Comparison of ENCODE assay signal across 23 cellular contexts in genomic region chr5:77832166-77832770, GRCh38. TPM values are rescaled to one million over a fixed set of nuclear protein-coding genes. Genes with fewer than 3 reads are reported as not detected.
DNase-seq lines count a peak whose midpoint lies in the region; ATAC-seq, FAIRE-seq and TF ChIP-seq lines count a peak whose summit lies in the region.
"Had no signal": no experiment of that assay in that cellular context is flagged by ENCODE, and none has a peak within 500 bp of the region (broad histone marks: within the 10 kb centered on the region; RNA-seq: fewer than 3 reads in every experiment).

No MANE protein-coding gene starts in this region.

- no peak overlapping the region for H4K5ac ChIP-seq in IMR-90 (ENCODE audit: low read depth, low read length)

- no CpG with 5 or more reads among the region's 5 CpGs for WGBS in IMR-90 (ENCODE audit: extremely low coverage in 2 of 2, insufficient read length in 1 of 2), 2 experiments
- WGBS in mesenchymal stem cell, result 62% methylated on average over 4 of the region's 5 CpGs
- WGBS in gastroesophageal sphincter (ENCODE audit: low coverage in 1 of 2), 2 donors, result 86 to 97% methylated on average over 3 to 4 of the region's 5 CpGs

- H2BK5ac ChIP-seq in IMR-90 (ENCODE audit: low read depth, low read length, poor library complexity, severe bottlenecking) (no peak overlapping the region), mesenchymal stem cell (ENCODE audit: low read depth, low read length, poor library complexity, severe bottlenecking) (no peak overlapping the region)

- H3K9ac ChIP-seq in BLaER1 (no peak overlapping the region), IMR-90 (ENCODE audit: low read depth, low read length) (no peak overlapping the region), mesenchymal stem cell (ENCODE audit: low read length) (no peak overlapping the region)

- no peak overlapping the region for H2AK5ac ChIP-seq in IMR-90 (ENCODE audit: low read depth, low read length)
- H2AK5ac ChIP-seq in mesenchymal stem cell (ENCODE audit: low read length, severe bottlenecking), result no peak overlapping the region

- POLR2A ChIA-PET in IMR-90 (lab: Charles Lee; ENCODE audit: unreplicated experiment), result no interaction called here

- H3K4me1 ChIP-seq in BLaER1 (peaks cover 9% of the 10 kb centered on the region; the same call in 1 of the 2 replicates), IMR-90 (ENCODE audit: control insufficient read depth, insufficient read depth, low read length) (no peaks in the 10 kb centered on the region), mesenchymal stem cell (ENCODE audit: control insufficient read depth, insufficient read depth, low read depth, low read length) (no peaks in the 10 kb centered on the region), gastroesophageal sphincter (no peaks in the 10 kb centered on the region)
- H3K4me1 ChIP-seq: BE2C, Peyer's patch had no signal

- H2BK12ac ChIP-seq in mesenchymal stem cell (ENCODE audit: low read length in 2 of 2), result no peak overlapping the region

- no peak for ATAC-seq in IMR-90 (ENCODE audit: low read depth)
- no peak for ATAC-seq in gastroesophageal sphincter
- ATAC-seq in GM19467 (IDR thresholded peaks at IDR 0.05; ENCODE audit: unreplicated experiment), result no peak
- ATAC-seq: SK-N-SH treated with all-trans-retinoic acid at 6 μM for 48 hours had no signal

- H3K4me3 Mint-ChIP-seq in endothelial cell (ENCODE audit: unreplicated experiment), result no peak overlapping the region
- H3K4me3 Mint-ChIP-seq: CD4-positive, CD25-positive, alpha-beta regulatory T cell; HFFc6 had no signal

- H4K91ac ChIP-seq in IMR-90 (ENCODE audit: insufficient read depth, low read depth, low read length) (no peak overlapping the region), mesenchymal stem cell (ENCODE audit: low read length) (peak overlapping the region; percentile 7)

- no TSS peak for BruUV-seq in IMR-90 (replicated peaks; lab: Mats Ljungman, UMichigan)

- no peaks in the 10 kb centered on the region for H3K9me3 ChIP-seq in BLaER1
- no peaks in the 10 kb centered on the region for H3K9me3 ChIP-seq in IMR-90 (ENCODE audit: control insufficient read depth, insufficient read depth, low read length)
- H3K9me3 ChIP-seq in mesenchymal stem cell (ENCODE audit: control insufficient read depth, low read length), result no peaks in the 10 kb centered on the region
- H3K9me3 ChIP-seq in gastroesophageal sphincter, result no peaks in the 10 kb centered on the region
- H3K9me3 ChIP-seq: BE2C, Peyer's patch had no signal

- H3K9me3 Mint-ChIP-seq in endothelial cell (ENCODE audit: unreplicated experiment), result no peaks in the 10 kb centered on the region
- H3K9me3 Mint-ChIP-seq: CD4-positive, CD25-positive, alpha-beta regulatory T cell; HFFc6 had no signal

- no peaks in the 10 kb centered on the region for H3K27me3 ChIP-seq in BLaER1
- H3K27me3 ChIP-seq in IMR-90 (ENCODE audit: control insufficient read depth, insufficient read depth, low read length), result peaks cover 37% of the 10 kb centered on the region
- peaks cover 4 to 27% of the 10 kb centered on the region in 2 experiments for H3K27me3 ChIP-seq in mesenchymal stem cell (ENCODE audit: control insufficient read depth in 1 of 2, insufficient read depth in 1 of 2, low read length in 2 of 2)
- H3K27me3 ChIP-seq in gastroesophageal sphincter, result peaks cover 18% of the 10 kb centered on the region
- H3K27me3 ChIP-seq: BE2C, Peyer's patch had no signal

- no peaks in the 10 kb centered on the region for H3K79me1 ChIP-seq in IMR-90 (ENCODE audit: low read depth in 1 of 2, low read length in 2 of 2)
- no peaks in the 10 kb centered on the region for H3K79me1 ChIP-seq in mesenchymal stem cell (replicated peaks; ENCODE audit: low read length, poor library complexity, severe bottlenecking)

- no peak overlapping the region for H3K56ac ChIP-seq in IMR-90 (ENCODE audit: extremely low read depth, insufficient read depth, low read length)

- H2BK15ac ChIP-seq in IMR-90 (ENCODE audit: low read depth, low read length) (no peak overlapping the region), mesenchymal stem cell (ENCODE audit: low read depth, poor library complexity, severe bottlenecking) (no peak overlapping the region)

- TF ChIP-seq CTCF in IMR-90 (conservative IDR thresholded peaks at IDR 0.05; ENCODE audit: low read depth, low read length) (no peak), endothelial cell (IDR thresholded peaks at IDR 0.05; ENCODE audit: unreplicated experiment) (no peak), gastroesophageal sphincter (IDR thresholded peaks at IDR 0.05) (no peak)

- TF ChIP-seq RAD21 in IMR-90 (IDR thresholded peaks at IDR 0.05; ENCODE audit: low read length), result no peak

- TF ChIP-seq POLR2A in IMR-90 (IDR thresholded peaks at IDR 0.05; ENCODE audit: low read depth, low read length) (no peak), gastroesophageal sphincter (IDR thresholded peaks at IDR 0.05) (no peak)

- H3K18ac ChIP-seq in IMR-90 (ENCODE audit: low read depth, low read length), result no peak overlapping the region
- H3K18ac ChIP-seq in mesenchymal stem cell (ENCODE audit: low read depth in 1 of 2, low read length in 2 of 2), result no peak overlapping the region

- no peak overlapping the region; the same call in 1 of the 2 replicates for H3K23ac ChIP-seq in IMR-90 (ENCODE audit: low read depth, low read length)
- H3K23ac ChIP-seq in mesenchymal stem cell (ENCODE audit: low read length in 2 of 2), result no peak overlapping the region

- H3K4me3 ChIP-seq in BLaER1 (no peak overlapping the region), IMR-90 (ENCODE audit: insufficient read depth, low read depth, low read length) (no peak overlapping the region), mesenchymal stem cell (ENCODE audit: insufficient read depth in 1 of 2, low read depth in 1 of 2, low read length in 2 of 2) (no peak overlapping the region), gastroesophageal sphincter (no peak overlapping the region)
- H3K4me3 ChIP-seq: Peyer's patch had no signal

- no peak overlapping the region for H3K14ac ChIP-seq in IMR-90 (replicated peaks; ENCODE audit: low read depth, low read length)
- peak overlapping the region in 1 of 2 experiments; percentile 9 for H3K14ac ChIP-seq in mesenchymal stem cell (ENCODE audit: low read length in 2 of 2)

- DNase-seq in IMR-90 (no peak), endothelial cell (ENCODE audit: low spot score) (no peak), mesenchymal stem cell (no peak), GOT3 (lab: John Stamatoyannopoulos, UW) (no peak), GM19239 (ENCODE audit: insufficient read length, low spot score) (no peak)
- DNase-seq: BE2C; CD4-positive, CD25-positive, alpha-beta regulatory T cell; COR-L47; DND-41; HFFc6; Karpas-422; NCI-H1694; NCI-H2081; NCI-H2171 treated with DMSO at 0.1 percent for 48 hours; NCI-H524 treated with DMSO at 0.1 percent for 48 hours; Peyer's patch had no signal

- no peak for TF ChIP-seq EP300 in gastroesophageal sphincter (IDR thresholded peaks at IDR 0.05)

- H4K8ac ChIP-seq in IMR-90 (ENCODE audit: low read depth in 2 of 2, low read length in 2 of 2) (no peak overlapping the region), mesenchymal stem cell (ENCODE audit: low read length) (peak overlapping the region; percentile 37)

- intact Hi-C loops in IMR-90 (cut with micrococcal nuclease), result no loop called here

- H3K36me3 ChIP-seq in BLaER1, result no peaks in the 10 kb centered on the region
- H3K36me3 ChIP-seq in IMR-90 (ENCODE audit: control insufficient read depth, insufficient read depth, low read length), result no peaks in the 10 kb centered on the region
- no peaks in the 10 kb centered on the region for H3K36me3 ChIP-seq in mesenchymal stem cell (ENCODE audit: control insufficient read depth in 1 of 2, insufficient read depth in 2 of 2, low read depth in 1 of 2, low read length in 2 of 2)
- H3K36me3 ChIP-seq in gastroesophageal sphincter, result no peaks in the 10 kb centered on the region
- H3K36me3 ChIP-seq: BE2C, Peyer's patch had no signal

- H4K20me1 ChIP-seq in BLaER1, result no peaks in the 10 kb centered on the region
- H4K20me1 ChIP-seq in IMR-90 (ENCODE audit: insufficient read depth, low read length), result no peaks in the 10 kb centered on the region

- no peak overlapping the region for H2AFZ ChIP-seq in IMR-90 (replicated peaks; ENCODE audit: low read length, poor library complexity)
- H2AFZ ChIP-seq in mesenchymal stem cell (ENCODE audit: low read depth, low read length), result no peak overlapping the region

- H2BK20ac ChIP-seq in IMR-90 (ENCODE audit: low read depth, low read length), result no peak overlapping the region

- FAIRE-seq in GM19239 (lab: Jason Lieb, UNC), result no peak
- FAIRE-seq: G401.6, GM18507, H54 had no signal

- H3K4me1 Mint-ChIP-seq in endothelial cell (ENCODE audit: unreplicated experiment), result peaks cover 22% of the 10 kb centered on the region
- H3K4me1 Mint-ChIP-seq: CD4-positive, CD25-positive, alpha-beta regulatory T cell had no signal

- H2AK9ac ChIP-seq in IMR-90 (replicated peaks; ENCODE audit: low read depth, low read length, poor library complexity), result no peak overlapping the region

- H3K27ac ChIP-seq in BLaER1 (no peak overlapping the region), IMR-90 (ENCODE audit: insufficient read depth, low read length) (no peak overlapping the region), mesenchymal stem cell (ENCODE audit: low read length, poor library complexity, severe bottlenecking) (no peak overlapping the region), gastroesophageal sphincter (no peak overlapping the region)
- H3K27ac ChIP-seq: Peyer's patch had no signal

- H3K4me2 ChIP-seq in BLaER1, result peak overlapping the region; percentile 11; the same call in 1 of the 2 replicates
- H3K4me2 ChIP-seq in IMR-90 (ENCODE audit: low read depth, low read length), result no peak overlapping the region
- no peak overlapping the region for H3K4me2 ChIP-seq in mesenchymal stem cell (ENCODE audit: low read length, poor library complexity, severe bottlenecking)

- H3K27ac Mint-ChIP-seq in endothelial cell (ENCODE audit: unreplicated experiment), result peak overlapping the region; percentile 91
- H3K27ac Mint-ChIP-seq: CD4-positive, CD25-positive, alpha-beta regulatory T cell; HFFc6 had no signal

- dilution Hi-C loops in IMR-90 (cut with HindIII; ENCODE audit: low sequenced_read_pairs, unreplicated experiment), result no loop called here

- CTCF ChIA-PET in IMR-90 (lab: Yijun Ruan, JAX), result no interaction called here

- H2BK120ac ChIP-seq in IMR-90 (ENCODE audit: low read depth, low read length), result no peak overlapping the region
- H2BK120ac ChIP-seq in mesenchymal stem cell (ENCODE audit: low read depth, low read length), result no peak overlapping the region

- peaks cover 4% of the 10 kb centered on the region for H3K27me3 Mint-ChIP-seq in endothelial cell (ENCODE audit: unreplicated experiment)

- H3K36me3 Mint-ChIP-seq in endothelial cell (ENCODE audit: low read depth, unreplicated experiment), result no peaks in the 10 kb centered on the region
- H3K36me3 Mint-ChIP-seq: CD4-positive, CD25-positive, alpha-beta regulatory T cell had no signal

- in situ Hi-C loops in IMR-90 (cut with MboI; ENCODE audit: low sequenced_read_pairs), result no loop called here

- H3K9me1 ChIP-seq in IMR-90 (ENCODE audit: insufficient read depth, low read length), result no peaks in the 10 kb centered on the region

- no peak overlapping the region for H3K4ac ChIP-seq in IMR-90 (ENCODE audit: low read depth, low read length)
- H3K4ac ChIP-seq in mesenchymal stem cell (ENCODE audit: low read depth in 1 of 2, low read length in 2 of 2), result no peak overlapping the region

RNA-seq across cellular contexts. Expression of gene TBCA, which starts 56.1 kb away (rescaled TPM):
- total RNA-seq in IMR-90 (2012; rRNA removed) (6.1 and 28.6 TPM in 2 replicates), endothelial cell (ENCODE audit: unreplicated experiment) (232 TPM), gastroesophageal sphincter (100 to 1,000 TPM; 137 to 172 (median 153) TPM)
- 128 and 137 TPM in 2 replicates for polyA plus RNA-seq in IMR-90 (2012; rRNA removed)
- polyA plus RNA-seq in IMR-90 (2012; cell fraction: cytosol; rRNA removed), result 23.8 and 51.1 TPM in 2 replicates
- 5.0 and 36.0 TPM in 2 replicates for polyA plus RNA-seq in IMR-90 (2012; cell fraction: nucleus; rRNA removed; ENCODE audit: low replicate concordance)
- polyA plus RNA-seq in mesenchymal stem cell (2013, experiment 1 of 2), result 447 TPM
- polyA plus RNA-seq in mesenchymal stem cell (2013, experiment 2 of 2), result 448 TPM
